In the genomic region with DNA sequence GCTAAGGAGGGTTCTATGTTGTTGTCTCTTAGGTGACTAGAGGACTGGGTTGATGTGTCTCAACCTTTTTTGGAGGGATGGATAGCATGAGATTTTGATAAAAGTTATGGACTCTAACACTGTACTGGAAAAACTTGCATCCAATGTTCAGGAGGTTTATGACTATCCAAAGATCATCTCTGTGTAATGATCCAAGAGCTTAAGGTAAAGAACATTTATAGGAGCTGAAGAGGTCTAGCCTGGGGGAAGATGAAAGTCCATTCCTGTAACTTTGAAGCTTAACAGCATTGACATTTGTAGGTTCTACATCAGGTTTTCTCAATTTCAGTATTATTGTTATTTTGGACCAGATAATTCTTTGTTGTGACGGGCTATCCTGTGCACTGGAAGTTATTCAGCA, we compare ENCODE assay signal across 24 cellular contexts.
"Had no signal": no experiment of that assay in that cellular context is flagged by ENCODE, and none has a peak within 500 bp of the region (broad histone marks: within the 10 kb centered on the region; RNA-seq: fewer than 3 reads in every experiment).

No MANE protein-coding gene starts in this region.

- H3K4me1 ChIP-seq: body of pancreas, prostate gland had no signal

- ATAC-seq: activated CD8-positive, alpha-beta T cell treated with anti-CD3 and anti-CD28 coated beads, Interleukin-2, amount 10 ng/mL, durations not matched to agents 7 days and 5 days; activated naive CD8-positive, alpha-beta T cell treated with anti-CD3 and anti-CD28 coated beads, Interleukin-2, amount 50 U/mL, for 24 hours; body of pancreas; left ventricle myocardium superior; stimulated activated memory B cell treated with anti-CD40 and anti-IgM and Interleukin-4, amounts not matched to agents 10 μg/mL and 1 μg/mL and 100 μg/mL, for 72 hours; T-cell had no signal

- H3K4me3 ChIP-seq: body of pancreas, cardiac muscle cell, ovary, prostate gland, right atrium auricular region, skin epidermis, testis had no signal

- DNase-seq: activated CD4-positive, alpha-beta T cell treated with anti-CD3 and anti-CD28 coated beads for 1 hour; activated CD4-positive, alpha-beta T cell treated with anti-CD3 and anti-CD28 coated beads, Interleukin-2, amount 50 U/mL, for 1 hour; activated CD8-positive, alpha-beta T cell treated with anti-CD3 and anti-CD28 coated beads, Interleukin-2, amount 10 ng/mL, durations not matched to agents 7 days and 5 days; activated gamma-delta T cell; activated naive CD4-positive, alpha-beta T cell treated with anti-CD3 and anti-CD28 coated beads, Interleukin-2, amount 50 U/mL, for 16 hours; activated naive CD8-positive, alpha-beta T cell treated with anti-CD3 and anti-CD28 coated beads, Interleukin-2, amount 50 U/mL, for 24 hours; body of pancreas; foreskin fibroblast; kidney glomerular epithelial cell; left ventricle myocardium superior; mammary epithelial cell; ovary; stimulated activated CD4-positive, alpha-beta T cell treated with anti-CD3 and anti-CD28 coated beads, Interleukin-15, amount 100 ng/mL, for 24 hours; T-cell; testis had no signal

- H3K9me3 ChIP-seq: body of pancreas, neutrophil, ovary, prostate gland, testis had no signal

- H3K36me3 ChIP-seq: ovary had no signal

- H3K27ac ChIP-seq: body of pancreas, cardiac muscle cell, epithelial cell of prostate, neutrophil, prostate gland had no signal

- H3K27me3 ChIP-seq: body of pancreas, cardiac muscle cell, neutrophil, ovary, right atrium auricular region, testis had no signal

- FAIRE-seq: TTC549, urothelium cell line had no signal
